8 cellular contexts compared by ENCODE assay signal in genomic region chr16:1408171-1408837, GRCh38. TPM values are rescaled to one million over a fixed set of nuclear protein-coding genes. Genes with fewer than 3 reads are reported as not detected.
A peak's percentile ranks its signal among the peaks of the same experiment; 100 is the strongest.
DNase-seq lines count a peak whose midpoint lies in the region; ATAC-seq and TF ChIP-seq lines count a peak whose summit lies in the region.

No MANE protein-coding gene starts in this region.

- peaks cover 2% of the 10 kb centered on the region for H3K36me3 Mint-ChIP-seq in endothelial cell (ENCODE audit: low read depth, unreplicated experiment)

- peak overlapping the region in 9 of 11 experiments; percentile 26 to 65 (median 53); a peak in 18 of 22 replicates for H3K27ac ChIP-seq in BLaER1 treated with 17β-estradiol and CSF1 and Interleukin-3, amounts not matched to agents 10 nM and 100 nM

- H3K36me3 ChIP-seq in BLaER1 treated with 17β-estradiol and CSF1 and Interleukin-3, amounts not matched to agents 10 nM and 100 nM, result peaks cover 20 to 55% (median 41%) of the 10 kb centered on the region in 11 experiments

- H3K4me3 ChIP-seq in BLaER1 treated with 17β-estradiol and CSF1 and Interleukin-3, amounts not matched to agents 10 nM and 100 nM, result peak overlapping the region; percentile 47 to 79 (median 67)

- H3K9me3 Mint-ChIP-seq in endothelial cell (ENCODE audit: unreplicated experiment), result no peaks in the 10 kb centered on the region

- H3K4me1 ChIP-seq in BLaER1 treated with 17β-estradiol and CSF1 and Interleukin-3, amounts not matched to agents 10 nM and 100 nM, result peaks cover 33 to 65% (median 51%) of the 10 kb centered on the region in 10 experiments

- peak overlapping the region; percentile 73 for H3K4me3 Mint-ChIP-seq in endothelial cell (ENCODE audit: unreplicated experiment)

- H3K9me3 ChIP-seq in BLaER1 treated with 17β-estradiol and CSF1 and Interleukin-3, amounts not matched to agents 10 nM and 100 nM (replicated peaks in 1 of 11), result no peaks in the 10 kb centered on the region

- H3K27ac Mint-ChIP-seq in endothelial cell (ENCODE audit: unreplicated experiment), result no peak overlapping the region

- H3K9ac ChIP-seq in BLaER1 treated with 17β-estradiol and CSF1 and Interleukin-3, amounts not matched to agents 10 nM and 100 nM, result peak overlapping the region; percentile 57 to 83 (median 71); a peak in 21 of 22 replicates

- no peak for TF ChIP-seq CTCF in endothelial cell (IDR thresholded peaks at IDR 0.05; ENCODE audit: unreplicated experiment)

- no peaks in the 10 kb centered on the region for H3K27me3 ChIP-seq in BLaER1 treated with 17β-estradiol and CSF1 and Interleukin-3, amounts not matched to agents 10 nM and 100 nM

- peak; percentile 35 for DNase-seq in HS-5 (ENCODE audit: low read depth)
- peak; percentile 65 for DNase-seq in NOMO-1 treated with dmso at 0.1 percent for 144 hours (lab: John Stamatoyannopoulos, UW; ENCODE audit: unreplicated experiment)
- DNase-seq in activated CD8-positive, alpha-beta memory T cell treated with anti-CD3 and anti-CD28 coated beads, Interleukin-2, amount 50 U/mL, for 48 hours, result peak; percentile 99
- DNase-seq in endothelial cell (ENCODE audit: low spot score), result peak; percentile 92
- DNase-seq in midbrain (lab: John Stamatoyannopoulos, UW), result peak; percentile 96
- DNase-seq in stimulated activated CD8-positive, alpha-beta memory T cell treated with anti-CD3 and anti-CD28 coated beads, Interleukin-15, amount 100 ng/mL, for 24 hours (ENCODE audit: low read depth), result peak; percentile 95

- peaks cover 62 to 95% (median 86%) of the 10 kb centered on the region in 11 experiments; a peak in 20 of 22 replicates for H4K20me1 ChIP-seq in BLaER1 treated with 17β-estradiol and CSF1 and Interleukin-3, amounts not matched to agents 10 nM and 100 nM

- H3K4me2 ChIP-seq in BLaER1 treated with 17β-estradiol and CSF1 and Interleukin-3, amounts not matched to agents 10 nM and 100 nM, result peak overlapping the region; percentile 74 to 100 (median 97)

- peaks cover 3% of the 10 kb centered on the region for H3K4me1 Mint-ChIP-seq in endothelial cell (ENCODE audit: unreplicated experiment)

- H3K27me3 Mint-ChIP-seq in endothelial cell (ENCODE audit: unreplicated experiment), result peaks cover 9% of the 10 kb centered on the region

- ATAC-seq in GM19397 (IDR thresholded peaks at IDR 0.05; ENCODE audit: unreplicated experiment), result peak; percentile 84

RNA-seq across cellular contexts. Expression of gene UNKL, which starts 6.2 kb away (rescaled TPM):
- total RNA-seq in endothelial cell (ENCODE audit: unreplicated experiment), result 30.3 TPM

RNA-seq across cellular contexts. Expression of gene UQCC4, which starts 12.2 kb away (rescaled TPM):
- 11.4 TPM for total RNA-seq in endothelial cell (ENCODE audit: unreplicated experiment)

RNA-seq across cellular contexts. Expression of gene PERCC1, which starts 22.6 kb away (rescaled TPM):
- total RNA-seq in endothelial cell (ENCODE audit: unreplicated experiment), result not detected

RNA-seq across cellular contexts. Expression of gene CCDC154, which starts 36.1 kb away (rescaled TPM):
- total RNA-seq in endothelial cell (ENCODE audit: unreplicated experiment), result 2.4 TPM

RNA-seq across cellular contexts. Expression of gene GNPTG, which starts 56.6 kb away (rescaled TPM):
- total RNA-seq in endothelial cell (ENCODE audit: unreplicated experiment), result 47.9 TPM

Comparison
In these comparisons a context has a peak if more than half of its experiments do, and no peak if none do; other contexts are left out.
1. Peak in every context shown above with its lines: DNase-seq, ATAC-seq, H3K4me3 ChIP-seq and H3K27ac ChIP-seq.
2. DNase-seq: peak in every context shown above with its lines; median percentile 99 in activated CD8-positive, alpha-beta memory T cell treated with anti-CD3 and anti-CD28 coated beads, Interleukin-2, amount 50 U/mL, for 48 hours; 96 in midbrain; 95 in stimulated activated CD8-positive, alpha-beta memory T cell treated with anti-CD3 and anti-CD28 coated beads, Interleukin-15, amount 100 ng/mL, for 24 hours; 92 in endothelial cell; 65 in NOMO-1 treated with dmso at 0.1 percent for 144 hours; 35 in HS-5.